In genomic region chr5:35212006-35212982, GRCh38 we compare ENCODE assay signal across 13 cellular contexts. TPM values are rescaled to one million over a fixed set of nuclear protein-coding genes. Genes with fewer than 3 reads are reported as not detected.
DNase-seq lines count a peak whose midpoint lies in the region; ATAC-seq lines count a peak whose summit lies in the region.
"Had no signal": no experiment of that assay in that cellular context is flagged by ENCODE, and none has a peak within 500 bp of the region (broad histone marks: within the 10 kb centered on the region; RNA-seq: fewer than 3 reads in every experiment).

No MANE protein-coding gene starts in this region.

- H3K27me3 Mint-ChIP-seq in dendritic cell treated with granulocyte-macrophage colony-stimulating factor and Interleukin-4, amounts not matched to agents 40 ng/mL and 50 ng/mL, for 4 days = no peaks in the 10 kb centered on the region

- peaks cover 12% of the 10 kb centered on the region for H3K27me3 ChIP-seq in MG63

- no peak for DNase-seq in amygdala (lab: John Stamatoyannopoulos, UW)
- DNase-seq in activated CD4-positive, CD25-positive, alpha-beta regulatory T cell treated with anti-CD3 and anti-CD28 coated beads, Interleukin-2, amount 50 U/mL, for 72 hours = no peak
- DNase-seq in activated naive CD4-positive, alpha-beta T cell treated with Interleukin-2 at 50 U/mL for 16 hours = no peak
- DNase-seq in MG63 = no peak
- DNase-seq: effector CD8-positive, alpha-beta T cell; NCI-H1105 had no signal

- no peak overlapping the region for H3K4me3 Mint-ChIP-seq in dendritic cell treated with granulocyte-macrophage colony-stimulating factor and Interleukin-4, amounts not matched to agents 40 ng/mL and 50 ng/mL, for 4 days
- H3K4me3 Mint-ChIP-seq: stimulated activated naive CD8-positive, alpha-beta T cell treated with anti-CD3 and anti-CD28 coated beads, Interleukin-15, Interleukin-2, amounts not matched to agents 100 ng/mL and 50 ng/mL, for 24 hours; WTC11 had no signal

- peak; percentile 78 for ATAC-seq in GM18861 (IDR thresholded peaks at IDR 0.05; ENCODE audit: unreplicated experiment)
- peak; percentile 65 for ATAC-seq in GM21515 (IDR thresholded peaks at IDR 0.05; ENCODE audit: unreplicated experiment)
- peak; percentile 66 for ATAC-seq in HG03103 (IDR thresholded peaks at IDR 0.05; ENCODE audit: low read depth, unreplicated experiment)
- ATAC-seq: WTC11 had no signal

- no peaks in the 10 kb centered on the region for H3K9me3 Mint-ChIP-seq in dendritic cell treated with granulocyte-macrophage colony-stimulating factor and Interleukin-4, amounts not matched to agents 40 ng/mL and 50 ng/mL, for 4 days
- H3K9me3 Mint-ChIP-seq: activated naive CD4-positive, alpha-beta T cell treated with anti-CD3 and anti-CD28 coated beads, Interleukin-2, amount 50 U/mL, for 72 hours; stimulated activated naive CD8-positive, alpha-beta T cell treated with anti-CD3 and anti-CD28 coated beads, Interleukin-15, Interleukin-2, amounts not matched to agents 100 ng/mL and 50 ng/mL, for 24 hours had no signal

- H3K36me3 Mint-ChIP-seq in dendritic cell treated with granulocyte-macrophage colony-stimulating factor and Interleukin-4, amounts not matched to agents 40 ng/mL and 50 ng/mL, for 4 days (ENCODE audit: low read depth) = no peaks in the 10 kb centered on the region
- H3K36me3 Mint-ChIP-seq: activated naive CD4-positive, alpha-beta T cell treated with anti-CD3 and anti-CD28 coated beads, Interleukin-2, amount 50 U/mL, for 72 hours; WTC11 had no signal

- peak overlapping the region; percentile 48 for H3K27ac Mint-ChIP-seq in dendritic cell treated with granulocyte-macrophage colony-stimulating factor and Interleukin-4, amounts not matched to agents 40 ng/mL and 50 ng/mL, for 4 days
- H3K27ac Mint-ChIP-seq: activated naive CD4-positive, alpha-beta T cell treated with anti-CD3 and anti-CD28 coated beads, Interleukin-2, amount 50 U/mL, for 72 hours; stimulated activated naive CD8-positive, alpha-beta T cell treated with anti-CD3 and anti-CD28 coated beads, Interleukin-15, Interleukin-2, amounts not matched to agents 100 ng/mL and 50 ng/mL, for 24 hours; WTC11 had no signal

- H3K9me3 ChIP-seq in MG63 = no peaks in the 10 kb centered on the region

- intact Hi-C loops in dendritic cell treated with granulocyte-macrophage colony-stimulating factor and Interleukin-4, amounts not matched to agents 40 ng/mL and 50 ng/mL, for 4 days (cut with micrococcal nuclease) = loop anchor here (10.0 kb wide), 1 partner anchor 103 kb away; no protein-coding TSS in a partner anchor

- no peaks in the 10 kb centered on the region for H3K36me3 ChIP-seq in MG63

- H3K4me1 Mint-ChIP-seq in dendritic cell treated with granulocyte-macrophage colony-stimulating factor and Interleukin-4, amounts not matched to agents 40 ng/mL and 50 ng/mL, for 4 days (ENCODE audit: low read depth) = peaks cover 23% of the 10 kb centered on the region
- H3K4me1 Mint-ChIP-seq: WTC11 had no signal

- no peak overlapping the region for H3K4me3 ChIP-seq in MG63

RNA-seq across cellular contexts. Expression of gene PRLR, which starts 18.0 kb away (rescaled TPM):
- 3.5 TPM in 1 of 2 replicates, not detected in the other for total RNA-seq in MG63 (2014; rRNA removed; shearing (Covaris generic); ENCODE audit: low replicate concordance)
